8 cellular contexts compared by ENCODE assay signal in the genomic region with DNA sequence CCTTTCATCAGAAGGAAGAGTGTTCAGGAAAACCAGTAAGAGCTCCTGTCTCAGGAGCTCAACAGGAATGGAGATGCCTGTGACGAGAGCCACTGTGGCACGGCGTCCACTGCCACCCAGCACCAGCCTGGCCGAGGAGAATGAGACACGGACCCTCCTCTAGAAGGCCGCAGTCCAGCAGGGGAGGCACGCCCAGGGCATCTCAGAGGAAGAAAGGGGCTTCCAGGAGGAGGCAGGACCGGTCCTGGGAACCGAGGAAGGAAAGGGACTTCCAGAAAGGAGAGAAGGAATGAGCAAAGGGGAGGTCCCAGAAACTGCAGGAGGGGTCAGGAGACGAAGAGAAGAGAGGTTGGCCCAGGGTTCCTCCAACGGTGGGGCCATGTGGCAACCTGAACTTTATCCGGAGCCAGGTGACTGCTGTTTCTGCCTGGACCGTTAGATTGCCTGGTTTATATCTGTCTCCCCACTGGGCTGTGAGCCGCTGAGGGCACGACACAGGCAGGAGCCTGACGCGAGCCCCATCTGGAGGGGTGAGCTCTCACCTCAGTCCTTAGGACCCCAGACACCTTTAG. TPM values are rescaled to one million over a fixed set of nuclear protein-coding genes. Genes with fewer than 3 reads are reported as not detected.
A peak's percentile ranks its signal among the peaks of the same experiment; 100 is the strongest.
DNase-seq lines count a peak whose midpoint lies in the region; ATAC-seq, FAIRE-seq and TF ChIP-seq lines count a peak whose summit lies in the region.

No MANE protein-coding gene starts in this region.

- BruUV-seq in GM12878 (replicated peaks; lab: Mats Ljungman, UMichigan) = no TSS peak

- H3K9ac ChIP-seq in HUES6 (ENCODE audit: low read length) = no peak overlapping the region
- H3K9ac ChIP-seq in GM12878 (ENCODE audit: control insufficient read depth, insufficient read depth, low read length) = peak overlapping the region; percentile 26
- no peak overlapping the region for H3K9ac ChIP-seq in mucosa of rectum (ENCODE audit: low read depth in 1 of 2, low read length in 2 of 2)

- peak overlapping the region; percentile 91 for H3K4me2 ChIP-seq in GM12878 (ENCODE audit: control insufficient read depth, insufficient read depth)

- H3K4me1 ChIP-seq in HUES6 (ENCODE audit: control insufficient read depth, insufficient read depth, low read length) (peaks cover 10% of the 10 kb centered on the region), GM12878 (ENCODE audit: control insufficient read depth, insufficient read depth, low read length) (peaks cover 3% of the 10 kb centered on the region), mucosa of rectum (ENCODE audit: control insufficient read depth in 2 of 2, insufficient read depth in 2 of 2, low read length in 2 of 2) (peaks cover 7 to 8% of the 10 kb centered on the region in 2 donors)

- no peak for TF ChIP-seq EP300 in GM12878 (IDR thresholded peaks at IDR 0.05; ENCODE audit: borderline replicate concordance in 1 of 2, control insufficient read depth in 1 of 2, low read depth in 2 of 2, low read length in 2 of 2)

- no peak for TF ChIP-seq POLR2A in GM12878 (IDR thresholded peaks at IDR 0.05; ENCODE audit: low read depth, low read length)

- SMC1A ChIA-PET in GM12878 (lab: Charles Lee; ENCODE audit: uncharacterized antibody, unreplicated experiment) = interaction anchor here (0.9 to 1.9 kb wide), 8 partner anchors 10 to 1128 kb away, joined by 3 to 10 read pairs (median 4); a partner anchor contains a TSS

- H3K4me3 ChIP-seq in HUES6 (ENCODE audit: low read depth, low read length) (peak overlapping the region; percentile 52), GM12878 (no peak overlapping the region), mucosa of rectum (ENCODE audit: low read length in 2 of 2) (peak overlapping the region; percentile 22 to 68)

- CTCF ChIA-PET in GM12878 (lab: Yijun Ruan, JAX) = interaction anchor here (0.6 to 3.9 kb wide), 15 partner anchors 9 to 782 kb away, joined by 3 to 24 read pairs (median 7); no protein-coding TSS in a partner anchor

- 30% methylated on average over 17 of the region's 17 CpGs for WGBS in GM12878 (ENCODE audit: insufficient coverage, insufficient replicate concordance, low lambda C conversion rate, missing lambda C conversion rate)

- H3K27me3 ChIP-seq in HUES6 (ENCODE audit: control insufficient read depth, insufficient read depth, low read length) = no peaks in the 10 kb centered on the region
- H3K27me3 ChIP-seq in GM12878 (replicated peaks in 1 of 2; ENCODE audit: control insufficient read depth in 2 of 2, insufficient read depth in 2 of 2, low read length in 1 of 2) = no peaks in the 10 kb centered on the region
- peaks cover 0 to 1% of the 10 kb centered on the region in 2 donors for H3K27me3 ChIP-seq in mucosa of rectum (ENCODE audit: control insufficient read depth in 2 of 2, insufficient read depth in 2 of 2, low read length in 2 of 2)

- in situ Hi-C loops in GM12878 (cut with MboI) (loop anchor here (5.0 kb wide), 1 partner anchor 773 kb away; no protein-coding TSS in a partner anchor), G401 (cut with HindIII; ENCODE audit: low sequenced_read_pairs) (no loop called here)

- H4K20me1 ChIP-seq in GM12878 (ENCODE audit: control insufficient read depth, insufficient read depth) = no peaks in the 10 kb centered on the region

- no peak for TF ChIP-seq CTCF in GM12878 (IDR thresholded peaks at IDR 0.05 in 2 of 3, conservative IDR thresholded peaks at IDR 0.05 in 1 of 3; ENCODE audit: control insufficient read depth in 2 of 3, extremely low read depth in 1 of 3, insufficient read depth in 1 of 3, low read depth in 3 of 3, low read length in 3 of 3)

- no peaks in the 10 kb centered on the region for H3K36me3 ChIP-seq in HUES6 (ENCODE audit: control insufficient read depth, insufficient read depth, low read length)
- H3K36me3 ChIP-seq in GM12878 (ENCODE audit: control insufficient read depth in 2 of 2, insufficient read depth in 2 of 2, low read length in 1 of 2) = no peaks in the 10 kb centered on the region
- H3K36me3 ChIP-seq in mucosa of rectum (ENCODE audit: control insufficient read depth in 2 of 2, insufficient read depth in 2 of 2, low read length in 2 of 2) = no peaks in the 10 kb centered on the region

- no peaks in the 10 kb centered on the region for H3K79me2 ChIP-seq in GM12878 (ENCODE audit: control insufficient read depth, insufficient read depth, low read length)

- TF ChIP-seq RAD21 in GM12878 (IDR thresholded peaks at IDR 0.05; ENCODE audit: insufficient read depth, low read depth, low read length) = no peak

- peak overlapping the region; percentile 61 for H2AFZ ChIP-seq in GM12878 (ENCODE audit: control insufficient read depth, low read depth, low read length)

- POLR2A ChIA-PET in GM12878 (lab: Charles Lee) = interaction anchor here (1.4 kb wide), 1 partner anchor 435 kb away, joined by 3 read pairs; no protein-coding TSS in a partner anchor

- H3K9me3 ChIP-seq in HUES6 (ENCODE audit: control insufficient read depth, insufficient read depth, low read depth, low read length) (no peaks in the 10 kb centered on the region), GM12878 (replicated peaks; ENCODE audit: control insufficient read depth, insufficient read depth, low read length) (no peaks in the 10 kb centered on the region), mucosa of rectum (ENCODE audit: control insufficient read depth in 2 of 2, low read length in 2 of 2) (no peaks in the 10 kb centered on the region)

- no peak overlapping the region for H3K27ac ChIP-seq in HUES6 (ENCODE audit: low read depth, low read length)
- no peak overlapping the region for H3K27ac ChIP-seq in GM12878 (ENCODE audit: control insufficient read depth, insufficient read depth)
- no peak overlapping the region for H3K27ac ChIP-seq in mucosa of rectum (ENCODE audit: low read depth in 2 of 2, low read length in 2 of 2)

- DNase-seq in 8988T (peak; percentile 42), GM12878 (ENCODE audit: low read depth, low spot score) (no peak), hippocampal formation (lab: John Stamatoyannopoulos, UW) (no peak), G401 (ENCODE audit: low spot score) (no peak)
- no peak for DNase-seq in effector CD4-positive, alpha-beta T cell

- intact Hi-C loops in GM12878 (cut with micrococcal nuclease; ENCODE audit: unreplicated experiment) = loop anchor here (2.0 kb wide), 2 partner anchors 112 to 772 kb away; no protein-coding TSS in a partner anchor

- no peak for FAIRE-seq in GM12878 (lab: Jason Lieb, UNC)

- RAD21 ChIA-PET in GM12878 (lab: Charles Lee; ENCODE audit: unreplicated experiment) = interaction anchor here (1.1 to 2.6 kb wide), 11 partner anchors 32 to 500 kb away, joined by 3 to 20 read pairs (median 5); a partner anchor contains a TSS

- ATAC-seq in GM19351 (IDR thresholded peaks at IDR 0.05; ENCODE audit: unreplicated experiment) = peak; percentile 30
- ATAC-seq in GM12878 = peak; percentile 50

TF ChIP-seq in GM12878, 131 proteins besides CTCF, POLR2A, EP300 and RAD21:
- TF ChIP-seq HCFC1 (IDR thresholded peaks at IDR 0.05; ENCODE audit: low read length) (no peak), ZZZ3 (IDR thresholded peaks at IDR 0.05; ENCODE audit: control insufficient read depth, insufficient read length, low read depth) (no peak), MEF2A (IDR thresholded peaks at IDR 0.05; ENCODE audit: insufficient read depth, low read depth, low read length) (no peak), TCF3 (IDR thresholded peaks at IDR 0.05; ENCODE audit: borderline replicate concordance, insufficient read depth, low read depth, low read length) (no peak), ZNF274 (IDR thresholded peaks at IDR 0.05; ENCODE audit: insufficient read depth, insufficient read length) (no peak), SMC3 (IDR thresholded peaks at IDR 0.05; ENCODE audit: borderline replicate concordance, low read length) (no peak), ATF7 (IDR thresholded peaks at IDR 0.05; ENCODE audit: low read depth) (no peak), YY1 (IDR thresholded peaks at IDR 0.05; ENCODE audit: low read depth, low read length) (no peak), JUND (IDR thresholded peaks at IDR 0.05; ENCODE audit: low read depth, low read length) (no peak), RBBP5 (conservative IDR thresholded peaks at IDR 0.05) (no peak), HDGF (IDR thresholded peaks at IDR 0.05) (no peak), CHD1 (IDR thresholded peaks at IDR 0.05; ENCODE audit: low read depth, low read length) (no peak)

RNA-seq across cellular contexts. Expression of a gene that starts 26.8 kb away (rescaled TPM):
- total RNA-seq in GM12878 (2013; cell fraction: nucleolus; rRNA removed) = not detected in 2 replicates
- total RNA-seq in GM12878 (2014; rRNA removed) = 0.05 and 0.06 TPM in 2 replicates
- 0.09 and 0.13 TPM in 2 replicates for total RNA-seq in GM12878 (2014; rRNA removed; fragmentation: Illumina TruSeq; extraction: Trizol)
- total RNA-seq in GM12878 (2021) = 0.13 TPM in 2 replicates
- polyA plus RNA-seq in GM12878 (2011; ENCODE audit: low read depth) = not detected
- not detected in 2 replicates for polyA plus RNA-seq in GM12878 (2011; rRNA removed)
- polyA plus RNA-seq in GM12878 (2011; cell fraction: cytosol; rRNA removed) = not detected in 2 replicates
- polyA plus RNA-seq in GM12878 (2011; cell fraction: nucleus; rRNA removed) = not detected in 2 replicates
- 0.07 TPM in 1 of 2 replicates, not detected in the other for polyA plus RNA-seq in GM12878 (2012)
- 0.22 TPM in 1 of 2 replicates, not detected in the other for polyA plus RNA-seq in GM12878 (2014; fragmentation: Illumina TruSeq; extraction: Trizol)
- under 1 TPM; 0.06 to 0.11 TPM for polyA plus RNA-seq in GM12878 (2014; fragmentation: Nextera tagmentation; extraction: Ambion mirVana)
- 0.05 TPM in 1 of 2 replicates, not detected in the other for polyA plus RNA-seq in GM12878 (2014; rRNA removed)
- polyA plus RNA-seq in GM12878 (2016; fragmentation: Nextera tagmentation; extraction: Ambion mirVana) = under 1 TPM in 1 of 2 experiments, not detected in 1; 0.10 TPM
- polyA minus RNA-seq in GM12878 (2011; rRNA and poly(A)+ RNA removed) = not detected in 2 replicates
- not detected in 2 replicates for polyA minus RNA-seq in GM12878 (2011; cell fraction: cytosol; rRNA and poly(A)+ RNA removed)
- polyA minus RNA-seq in GM12878 (2011; cell fraction: nucleus; rRNA and poly(A)+ RNA removed) = not detected in 2 replicates
- total RNA-seq in G401 (2014; rRNA removed; shearing (Covaris generic)) = 0.98 and 2.3 TPM in 2 replicates
